ENCODE assay signal across 1 cellular context in the genomic region with DNA sequence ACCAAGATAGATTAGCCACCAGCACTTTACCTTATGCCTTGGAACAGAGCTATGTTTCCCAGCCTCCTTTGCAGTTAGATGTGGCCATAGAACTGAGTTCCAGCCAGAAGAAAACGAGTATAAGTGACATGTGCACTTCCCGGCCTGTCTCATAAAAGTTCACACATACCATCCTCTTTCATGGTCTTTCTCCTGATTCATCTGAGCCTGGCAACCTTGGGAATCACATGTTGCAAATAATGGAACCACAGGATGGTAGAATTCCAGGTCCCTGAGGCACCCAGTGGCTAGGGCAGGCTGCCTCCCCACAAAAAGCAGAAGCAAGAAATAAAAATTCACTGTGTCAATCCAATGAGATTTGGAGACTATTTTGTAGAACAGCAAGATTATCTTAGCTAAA.
TF ChIP-seq lines count a peak whose summit lies in the region.

No MANE protein-coding gene starts in this region.

TF ChIP-seq in endothelial cell of umbilical vein, 7 proteins besides CTCF, POLR2A, EP300 and RAD21:
- TF ChIP-seq MYC (IDR thresholded peaks at IDR 0.05; ENCODE audit: low read depth, low read length) (no peak), POLR2AphosphoS5 (IDR thresholded peaks at IDR 0.05; ENCODE audit: insufficient read depth, low read depth, low read length) (no peak), FOS (IDR thresholded peaks at IDR 0.05; ENCODE audit: borderline replicate concordance, insufficient read depth, low read length) (no peak)
- TF ChIP-seq, protein P1, sequence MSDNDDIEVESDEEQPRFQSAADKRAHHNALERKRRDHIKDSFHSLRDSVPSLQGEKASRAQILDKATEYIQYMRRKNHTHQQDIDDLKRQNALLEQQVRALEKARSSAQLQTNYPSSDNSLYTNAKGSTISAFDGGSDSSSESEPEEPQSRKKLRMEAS (IDR thresholded peaks at IDR 0.05; ENCODE audit: insufficient read depth, insufficient read length), result no peak
TF ChIP-seq in endothelial cell of umbilical vein: peak in this region for 0.
